14 cellular contexts compared by ENCODE assay signal in genomic region chr1:149931212-149931805, GRCh38. TPM values are rescaled to one million over a fixed set of nuclear protein-coding genes. Genes with fewer than 3 reads are reported as not detected.
DNase-seq lines count a peak whose midpoint lies in the region; FAIRE-seq and TF ChIP-seq lines count a peak whose summit lies in the region.
"Had no signal": no experiment of that assay in that cellular context is flagged by ENCODE, and none has a peak within 500 bp of the region (broad histone marks: within the 10 kb centered on the region; RNA-seq: fewer than 3 reads in every experiment).

No MANE protein-coding gene starts in this region.

- no peaks in the 10 kb centered on the region for H3K9me3 ChIP-seq in astrocyte (ENCODE audit: insufficient read depth, low read depth, low read length)
- no peaks in the 10 kb centered on the region for H3K9me3 ChIP-seq in mucosa of rectum (ENCODE audit: control insufficient read depth in 2 of 2, low read length in 2 of 2)
- H3K9me3 ChIP-seq: esophagus muscularis mucosa, uterus had no signal

- no peak for DNase-seq in activated CD4-positive, alpha-beta T cell treated with anti-CD3 and anti-CD28 coated beads, Interleukin-2, amount 10 ng/mL, durations not matched to agents 7 days and 5 days
- DNase-seq in activated CD4-positive, alpha-beta T cell treated with anti-CD3 and anti-CD28 coated beads for 48 hours = no peak
- DNase-seq in NB4 (ENCODE audit: low read depth) = peak; percentile 65
- DNase-seq in astrocyte (ENCODE audit: low read depth) = no peak
- no peak for DNase-seq in HuH-7 (ENCODE audit: low spot score)
- DNase-seq in germinal center (ENCODE audit: low spot score) = no peak
- DNase-seq in D341Med (ENCODE audit: low spot score) = no peak
- DNase-seq: caudate nucleus, DMS53, NCI-H446, uterus had no signal

- H2AFZ ChIP-seq in astrocyte (ENCODE audit: low read depth, low read length) = peak overlapping the region; percentile 5

- peaks cover 5% of the 10 kb centered on the region for H3K36me3 ChIP-seq in astrocyte (ENCODE audit: insufficient read depth, low read length)
- peaks cover 39 to 53% of the 10 kb centered on the region in 2 donors for H3K36me3 ChIP-seq in mucosa of rectum (ENCODE audit: control insufficient read depth in 2 of 2, insufficient read depth in 2 of 2, low read length in 2 of 2)
- H3K36me3 ChIP-seq: uterus had no signal

- H3K4me3 ChIP-seq in NB4 (ENCODE audit: low read depth, low read length) = no peak overlapping the region
- no peak overlapping the region for H3K4me3 ChIP-seq in astrocyte (ENCODE audit: insufficient read depth, low read depth, low read length)
- peak overlapping the region; percentile 51 to 58 for H3K4me3 ChIP-seq in mucosa of rectum (ENCODE audit: low read length in 2 of 2)
- H3K4me3 ChIP-seq: esophagus muscularis mucosa, uterus had no signal

- H3K27me3 ChIP-seq in astrocyte (ENCODE audit: insufficient read depth, low read length) (no peaks in the 10 kb centered on the region), mucosa of rectum (ENCODE audit: control insufficient read depth in 2 of 2, insufficient read depth in 2 of 2, low read length in 2 of 2) (no peaks in the 10 kb centered on the region)
- H3K27me3 ChIP-seq: esophagus muscularis mucosa, uterus had no signal

- H3K9ac ChIP-seq in astrocyte (ENCODE audit: low read length) (no peak overlapping the region), mucosa of rectum (ENCODE audit: low read depth in 1 of 2, low read length in 2 of 2) (peak overlapping the region in 1 of 2 donors; percentile 23)

- CTCF ChIA-PET in activated CD4-positive, alpha-beta T cell treated with anti-CD3 and anti-CD28 coated beads, Interleukin-2, amount 10 ng/mL, durations not matched to agents 7 days and 5 days (lab: Charles Lee) = interaction anchor here (0.9 kb wide), 1 partner anchor 27 kb away, joined by 3 read pairs; no protein-coding TSS in a partner anchor

- peaks cover 9% of the 10 kb centered on the region for H4K20me1 ChIP-seq in astrocyte (ENCODE audit: insufficient read depth, low read length)

- H3K4me2 ChIP-seq in astrocyte (ENCODE audit: low read length) = peak overlapping the region; percentile 71

- TF ChIP-seq POLR2A in NB4 (IDR thresholded peaks at IDR 0.05; ENCODE audit: extremely low read depth, insufficient read length) = no peak

- peak overlapping the region; percentile 87 for H3K27ac Mint-ChIP-seq in activated CD4-positive, alpha-beta T cell treated with anti-CD3 and anti-CD28 coated beads, Interleukin-2, amount 10 ng/mL, durations not matched to agents 7 days and 5 days
- H3K27ac Mint-ChIP-seq in astrocyte (ENCODE audit: unreplicated experiment) = peak overlapping the region; percentile 55

- no peak for FAIRE-seq in astrocyte (lab: Jason Lieb, UNC)

- H3K27ac ChIP-seq in astrocyte (ENCODE audit: low read depth, low read length) (peak overlapping the region; percentile 10), mucosa of rectum (ENCODE audit: low read depth in 2 of 2, low read length in 2 of 2) (peak overlapping the region; percentile 70 to 77)
- H3K27ac ChIP-seq: esophagus muscularis mucosa, HL-60, uterus had no signal

- peaks cover 23% of the 10 kb centered on the region for H3K79me2 ChIP-seq in astrocyte (ENCODE audit: insufficient read depth, low read length)

- TF ChIP-seq CTCF in NB4 (IDR thresholded peaks at IDR 0.05; ENCODE audit: low read depth, low read length) (no peak), astrocyte (IDR thresholded peaks at IDR 0.05; ENCODE audit: insufficient read depth, low read depth, low read length) (no peak)

- POLR2A ChIA-PET in activated CD4-positive, alpha-beta T cell treated with anti-CD3 and anti-CD28 coated beads, Interleukin-2, amount 10 ng/mL, durations not matched to agents 7 days and 5 days (lab: Charles Lee) = interaction anchor here (0.6 kb wide), 1 partner anchor 44 kb away, joined by 3 read pairs; a partner anchor contains a TSS

- H3K36me3 Mint-ChIP-seq in activated CD4-positive, alpha-beta T cell treated with anti-CD3 and anti-CD28 coated beads, Interleukin-2, amount 10 ng/mL, durations not matched to agents 7 days and 5 days (ENCODE audit: low read depth) = peaks cover 12% of the 10 kb centered on the region
- H3K36me3 Mint-ChIP-seq in astrocyte (ENCODE audit: low read depth, unreplicated experiment) = peaks cover 29% of the 10 kb centered on the region

- H3K4me1 ChIP-seq in astrocyte (ENCODE audit: insufficient read depth, low read length) (peaks cover 34% of the 10 kb centered on the region), mucosa of rectum (ENCODE audit: control insufficient read depth in 2 of 2, insufficient read depth in 2 of 2, low read length in 2 of 2) (peaks cover 46 to 69% of the 10 kb centered on the region in 2 donors)

- no peaks in the 10 kb centered on the region for H3K9me3 Mint-ChIP-seq in activated CD4-positive, alpha-beta T cell treated with anti-CD3 and anti-CD28 coated beads, Interleukin-2, amount 10 ng/mL, durations not matched to agents 7 days and 5 days
- H3K9me3 Mint-ChIP-seq in astrocyte (ENCODE audit: unreplicated experiment) = peaks cover 4% of the 10 kb centered on the region

- H3K4me1 Mint-ChIP-seq in activated CD4-positive, alpha-beta T cell treated with anti-CD3 and anti-CD28 coated beads, Interleukin-2, amount 10 ng/mL, durations not matched to agents 7 days and 5 days = peaks cover 40% of the 10 kb centered on the region
- peaks cover 20% of the 10 kb centered on the region for H3K4me1 Mint-ChIP-seq in astrocyte (ENCODE audit: low read depth, unreplicated experiment)

- peak overlapping the region; percentile 30 for H3K4me3 Mint-ChIP-seq in activated CD4-positive, alpha-beta T cell treated with anti-CD3 and anti-CD28 coated beads, Interleukin-2, amount 10 ng/mL, durations not matched to agents 7 days and 5 days
- no peak overlapping the region for H3K4me3 Mint-ChIP-seq in astrocyte (ENCODE audit: unreplicated experiment)

- no peaks in the 10 kb centered on the region for H3K27me3 Mint-ChIP-seq in activated CD4-positive, alpha-beta T cell treated with anti-CD3 and anti-CD28 coated beads, Interleukin-2, amount 10 ng/mL, durations not matched to agents 7 days and 5 days
- no peaks in the 10 kb centered on the region for H3K27me3 Mint-ChIP-seq in astrocyte (ENCODE audit: low read depth, unreplicated experiment)

RNA-seq across cellular contexts. Expression of gene SF3B4, which starts 3.7 kb away (rescaled TPM):
- 100 to 1,000 TPM in 1 of 2 experiments, 10 to 100 TPM in 1; 90.2 to 101 TPM for total RNA-seq in activated CD4-positive, alpha-beta T cell treated with anti-CD3 and anti-CD28 coated beads, Interleukin-2, amount 10 ng/mL, durations not matched to agents 7 days and 5 days
- 73.2 and 74.0 TPM in 2 replicates for total RNA-seq in astrocyte

RNA-seq across cellular contexts. Expression of gene MTMR11, which starts 5.4 kb away (rescaled TPM):
- 1 to 10 TPM; 2.1 to 2.8 TPM for total RNA-seq in activated CD4-positive, alpha-beta T cell treated with anti-CD3 and anti-CD28 coated beads, Interleukin-2, amount 10 ng/mL, durations not matched to agents 7 days and 5 days
- 4.0 and 5.0 TPM in 2 replicates for total RNA-seq in astrocyte

RNA-seq across cellular contexts. Expression of gene SV2A, which starts 13.7 kb away (rescaled TPM):
- total RNA-seq in activated CD4-positive, alpha-beta T cell treated with anti-CD3 and anti-CD28 coated beads, Interleukin-2, amount 10 ng/mL, durations not matched to agents 7 days and 5 days = 1 to 10 TPM; 7.5 to 7.7 TPM
- 6.4 and 6.8 TPM in 2 replicates for total RNA-seq in astrocyte

RNA-seq across cellular contexts. Expression of gene BOLA1, which starts 31.9 kb away (rescaled TPM):
- 10 to 100 TPM; 20.3 to 20.6 TPM for total RNA-seq in activated CD4-positive, alpha-beta T cell treated with anti-CD3 and anti-CD28 coated beads, Interleukin-2, amount 10 ng/mL, durations not matched to agents 7 days and 5 days
- 6.1 and 7.0 TPM in 2 replicates for total RNA-seq in astrocyte

Comparison
In these comparisons a context has a peak if more than half of its experiments do, and no peak if none do; other contexts are left out.
1. H3K4me3 ChIP-seq: peak in mucosa of rectum (2 of 2); none in NB4 (single experiment) and astrocyte (single experiment).